ENCODE assay signal across 8 cellular contexts in the genomic region with DNA sequence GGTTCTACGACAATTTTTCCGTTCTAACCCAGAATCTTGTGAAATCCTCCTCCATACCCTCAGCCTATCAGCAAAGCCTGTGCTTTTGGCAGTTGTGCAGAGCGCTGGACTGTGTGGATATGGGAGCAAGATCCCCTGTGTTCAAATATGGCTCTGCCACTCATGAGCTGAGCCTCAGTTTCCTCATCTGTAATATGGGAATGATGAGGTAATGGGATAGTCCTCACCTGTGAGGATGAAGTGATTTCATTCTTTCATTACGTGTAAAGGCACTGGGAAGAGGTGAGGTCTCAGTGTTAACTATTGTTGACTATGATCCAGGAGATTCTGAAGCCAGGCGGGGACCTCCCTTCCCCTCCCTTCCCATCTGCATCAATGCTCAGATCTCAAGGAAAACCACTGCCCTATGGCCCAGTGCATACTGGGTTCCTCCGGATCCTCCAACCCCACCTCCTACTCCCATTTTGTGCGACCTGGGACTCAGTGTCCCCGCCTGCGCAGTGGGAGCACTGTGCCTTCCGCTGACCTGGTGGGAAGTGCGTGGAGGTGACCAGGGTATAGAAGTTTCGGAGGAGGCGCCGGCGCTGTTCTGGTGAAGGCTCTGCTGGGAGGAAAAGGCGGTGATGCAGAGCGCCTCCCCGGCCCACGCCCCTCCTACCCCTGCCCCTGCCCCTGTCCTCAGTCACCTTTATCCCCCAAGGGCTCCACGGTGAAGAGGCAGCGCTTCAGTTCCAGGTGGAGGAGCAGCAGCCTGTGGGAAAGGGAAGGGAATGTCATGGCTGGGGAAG. TPM values are rescaled to one million over a fixed set of nuclear protein-coding genes. Genes with fewer than 3 reads are reported as not detected.
A peak's percentile ranks its signal among the peaks of the same experiment; 100 is the strongest.
DNase-seq lines count a peak whose midpoint lies in the region; ATAC-seq and TF ChIP-seq lines count a peak whose summit lies in the region.

No MANE protein-coding gene starts in this region.

- peaks cover 13% of the 10 kb centered on the region for H3K36me3 Mint-ChIP-seq in activated CD8-positive, alpha-beta memory T cell treated with anti-CD3 and anti-CD28 coated beads, Interleukin-2, amount 10 ng/mL, durations not matched to agents 7 days and 5 days
- H3K36me3 Mint-ChIP-seq in activated naive CD8-positive, alpha-beta T cell treated with anti-CD3 and anti-CD28 coated beads, Interleukin-2, amount 10 ng/mL, durations not matched to agents 7 days and 5 days, result peaks cover 12% of the 10 kb centered on the region

- peaks cover 17% of the 10 kb centered on the region for H3K36me3 ChIP-seq in thoracic aorta

- CTCF ChIA-PET in activated CD8-positive, alpha-beta memory T cell treated with anti-CD3 and anti-CD28 coated beads, Interleukin-2, amount 10 ng/mL, durations not matched to agents 7 days and 5 days (lab: Charles Lee), result interaction anchor here (1.0 kb wide), 1 partner anchor 90 kb away, joined by 5 read pairs; no protein-coding TSS in a partner anchor

- peak overlapping the region; percentile 95 for H3K4me3 ChIP-seq in thoracic aorta

- no peaks in the 10 kb centered on the region for H3K9me3 Mint-ChIP-seq in activated CD8-positive, alpha-beta memory T cell treated with anti-CD3 and anti-CD28 coated beads, Interleukin-2, amount 10 ng/mL, durations not matched to agents 7 days and 5 days (ENCODE audit: low read depth)
- no peaks in the 10 kb centered on the region for H3K9me3 Mint-ChIP-seq in activated naive CD8-positive, alpha-beta T cell treated with anti-CD3 and anti-CD28 coated beads, Interleukin-2, amount 10 ng/mL, durations not matched to agents 7 days and 5 days

- H3K27me3 ChIP-seq in layer of hippocampus (ENCODE audit: control insufficient read depth, insufficient read depth, low read length), result no peaks in the 10 kb centered on the region
- no peaks in the 10 kb centered on the region for H3K27me3 ChIP-seq in thoracic aorta (replicated peaks; ENCODE audit: insufficient read depth)

- H3K27me3 Mint-ChIP-seq in activated CD8-positive, alpha-beta memory T cell treated with anti-CD3 and anti-CD28 coated beads, Interleukin-2, amount 10 ng/mL, durations not matched to agents 7 days and 5 days, result no peaks in the 10 kb centered on the region
- H3K27me3 Mint-ChIP-seq in activated naive CD8-positive, alpha-beta T cell treated with anti-CD3 and anti-CD28 coated beads, Interleukin-2, amount 10 ng/mL, durations not matched to agents 7 days and 5 days, result no peaks in the 10 kb centered on the region

- H3K27ac ChIP-seq in layer of hippocampus (ENCODE audit: low read depth, low read length), result peak overlapping the region; percentile 83
- peak overlapping the region in 1 of 2 donors; percentile 69 for H3K27ac ChIP-seq in thoracic aorta

- H3K9me3 ChIP-seq in thoracic aorta, result no peaks in the 10 kb centered on the region

- peaks cover 8 to 25% of the 10 kb centered on the region in 2 donors for H3K4me1 ChIP-seq in thoracic aorta (ENCODE audit: control insufficient read depth in 1 of 2, low read depth in 2 of 2)

- POLR2A ChIA-PET in activated naive CD8-positive, alpha-beta T cell treated with anti-CD3 and anti-CD28 coated beads, Interleukin-2, amount 10 ng/mL, durations not matched to agents 7 days and 5 days (lab: Charles Lee), result interaction anchor here (1.0 to 1.6 kb wide), 4 partner anchors 10 to 122 kb away, joined by 3 to 4 read pairs (median 4); a partner anchor contains a TSS

- no peak for DNase-seq in activated CD8-positive, alpha-beta memory T cell treated with anti-CD3 and anti-CD28 coated beads, Interleukin-2, amount 10 ng/mL, durations not matched to agents 7 days and 5 days
- DNase-seq in activated CD8-positive, alpha-beta memory T cell treated with anti-CD3 and anti-CD28 coated beads, Interleukin-2, amount 50 U/mL, for 48 hours, result no peak
- DNase-seq in activated naive CD8-positive, alpha-beta T cell treated with anti-CD3 and anti-CD28 coated beads, Interleukin-2, amount 10 ng/mL, durations not matched to agents 7 days and 5 days, result no peak
- DNase-seq in thoracic aorta (ENCODE audit: low spot score), result no peak
- no peak for DNase-seq in NCI-H446 (lab: John Stamatoyannopoulos, UW)
- DNase-seq in cerebellar cortex (ENCODE audit: low spot score), result no peak
- DNase-seq in NCI-H446 treated with DMSO at 0.1 percent for 48 hours (lab: John Stamatoyannopoulos, UW), result no peak

- H3K4me1 Mint-ChIP-seq in activated CD8-positive, alpha-beta memory T cell treated with anti-CD3 and anti-CD28 coated beads, Interleukin-2, amount 10 ng/mL, durations not matched to agents 7 days and 5 days, result peaks cover 39% of the 10 kb centered on the region
- peaks cover 27% of the 10 kb centered on the region for H3K4me1 Mint-ChIP-seq in activated naive CD8-positive, alpha-beta T cell treated with anti-CD3 and anti-CD28 coated beads, Interleukin-2, amount 10 ng/mL, durations not matched to agents 7 days and 5 days

- ATAC-seq in activated CD8-positive, alpha-beta memory T cell treated with anti-CD3 and anti-CD28 coated beads, Interleukin-2, amount 10 ng/mL, durations not matched to agents 7 days and 5 days, result no peak
- ATAC-seq in activated naive CD8-positive, alpha-beta T cell treated with anti-CD3 and anti-CD28 coated beads, Interleukin-2, amount 10 ng/mL, durations not matched to agents 7 days and 5 days (ENCODE audit: low read depth), result no peak
- ATAC-seq in thoracic aorta (ENCODE audit: insufficient number of reproducible peaks, low FRiP score, low read depth), result no peak

- H3K27ac Mint-ChIP-seq in activated CD8-positive, alpha-beta memory T cell treated with anti-CD3 and anti-CD28 coated beads, Interleukin-2, amount 10 ng/mL, durations not matched to agents 7 days and 5 days, result peak overlapping the region; percentile 90
- H3K27ac Mint-ChIP-seq in activated naive CD8-positive, alpha-beta T cell treated with anti-CD3 and anti-CD28 coated beads, Interleukin-2, amount 10 ng/mL, durations not matched to agents 7 days and 5 days, result peak overlapping the region; percentile 95

- H3K4me3 Mint-ChIP-seq in activated CD8-positive, alpha-beta memory T cell treated with anti-CD3 and anti-CD28 coated beads, Interleukin-2, amount 10 ng/mL, durations not matched to agents 7 days and 5 days, result no peak overlapping the region
- peak overlapping the region; percentile 83 for H3K4me3 Mint-ChIP-seq in activated naive CD8-positive, alpha-beta T cell treated with anti-CD3 and anti-CD28 coated beads, Interleukin-2, amount 10 ng/mL, durations not matched to agents 7 days and 5 days

- TF ChIP-seq CTCF in thoracic aorta (IDR thresholded peaks at IDR 0.05), result no peak

RNA-seq across cellular contexts. Expression of a gene that starts 5.0 kb away (rescaled TPM):
- total RNA-seq in activated CD8-positive, alpha-beta memory T cell treated with anti-CD3 and anti-CD28 coated beads, Interleukin-2, amount 10 ng/mL, durations not matched to agents 7 days and 5 days, result 10 to 100 TPM; 20.1 to 23.0 TPM
- 10 to 100 TPM; 30.0 to 31.3 TPM for total RNA-seq in activated naive CD8-positive, alpha-beta T cell treated with anti-CD3 and anti-CD28 coated beads, Interleukin-2, amount 10 ng/mL, durations not matched to agents 7 days and 5 days
- total RNA-seq in thoracic aorta, result 10 to 100 TPM; 23.6 to 27.3 TPM

RNA-seq across cellular contexts. Expression of a gene that starts 10.0 kb away (rescaled TPM):
- 10 to 100 TPM; 57.5 to 70.5 TPM for total RNA-seq in activated CD8-positive, alpha-beta memory T cell treated with anti-CD3 and anti-CD28 coated beads, Interleukin-2, amount 10 ng/mL, durations not matched to agents 7 days and 5 days
- 10 to 100 TPM; 60.4 to 66.3 TPM for total RNA-seq in activated naive CD8-positive, alpha-beta T cell treated with anti-CD3 and anti-CD28 coated beads, Interleukin-2, amount 10 ng/mL, durations not matched to agents 7 days and 5 days
- total RNA-seq in thoracic aorta, result 10 to 100 TPM; 29.8 to 37.0 TPM

RNA-seq across cellular contexts. Expression of a gene that starts 41.3 kb away (rescaled TPM):
- total RNA-seq in activated CD8-positive, alpha-beta memory T cell treated with anti-CD3 and anti-CD28 coated beads, Interleukin-2, amount 10 ng/mL, durations not matched to agents 7 days and 5 days, result 100 to 1,000 TPM in 1 of 2 experiments, 10 to 100 TPM in 1; 85.3 to 102 TPM
- 10 to 100 TPM; 81.6 to 87.7 TPM for total RNA-seq in activated naive CD8-positive, alpha-beta T cell treated with anti-CD3 and anti-CD28 coated beads, Interleukin-2, amount 10 ng/mL, durations not matched to agents 7 days and 5 days
- 10 to 100 TPM; 81.1 to 89.7 TPM for total RNA-seq in thoracic aorta

RNA-seq across cellular contexts. Expression of a gene that starts 42.9 kb away (rescaled TPM):
- total RNA-seq in activated CD8-positive, alpha-beta memory T cell treated with anti-CD3 and anti-CD28 coated beads, Interleukin-2, amount 10 ng/mL, durations not matched to agents 7 days and 5 days, result 10 to 100 TPM; 78.2 to 79.4 TPM
- 100 to 1,000 TPM in 1 of 2 experiments, 10 to 100 TPM in 1; 99.7 to 102 TPM for total RNA-seq in activated naive CD8-positive, alpha-beta T cell treated with anti-CD3 and anti-CD28 coated beads, Interleukin-2, amount 10 ng/mL, durations not matched to agents 7 days and 5 days
- total RNA-seq in thoracic aorta, result 10 to 100 TPM; 62.9 to 72.2 TPM

RNA-seq across cellular contexts. Expression of a gene that starts 45.0 kb away (rescaled TPM):
- 1 to 10 TPM in 1 of 2 experiments, under 1 TPM in 1; 0.47 to 1.3 TPM for total RNA-seq in activated CD8-positive, alpha-beta memory T cell treated with anti-CD3 and anti-CD28 coated beads, Interleukin-2, amount 10 ng/mL, durations not matched to agents 7 days and 5 days
- 1 to 10 TPM; 2.0 to 2.4 TPM for total RNA-seq in activated naive CD8-positive, alpha-beta T cell treated with anti-CD3 and anti-CD28 coated beads, Interleukin-2, amount 10 ng/mL, durations not matched to agents 7 days and 5 days
- total RNA-seq in thoracic aorta, result not detected
